In genomic region chr12:65891219-65891618, GRCh38 we compare ENCODE assay signal across 1 cellular context.
A peak's percentile ranks its signal among the peaks of the same experiment; 100 is the strongest.
TF ChIP-seq lines count a peak whose summit lies in the region.

No MANE protein-coding gene starts in this region.

TF ChIP-seq in SK-N-SH, 30 proteins besides CTCF, POLR2A, EP300 and RAD21 (continued from another document):
- TF ChIP-seq POLR2AphosphoS5 (IDR thresholded peaks at IDR 0.05; ENCODE audit: low read depth, low read length), result no peak; the same call in 1 of the 2 replicates
- TF ChIP-seq, protein P1, sequence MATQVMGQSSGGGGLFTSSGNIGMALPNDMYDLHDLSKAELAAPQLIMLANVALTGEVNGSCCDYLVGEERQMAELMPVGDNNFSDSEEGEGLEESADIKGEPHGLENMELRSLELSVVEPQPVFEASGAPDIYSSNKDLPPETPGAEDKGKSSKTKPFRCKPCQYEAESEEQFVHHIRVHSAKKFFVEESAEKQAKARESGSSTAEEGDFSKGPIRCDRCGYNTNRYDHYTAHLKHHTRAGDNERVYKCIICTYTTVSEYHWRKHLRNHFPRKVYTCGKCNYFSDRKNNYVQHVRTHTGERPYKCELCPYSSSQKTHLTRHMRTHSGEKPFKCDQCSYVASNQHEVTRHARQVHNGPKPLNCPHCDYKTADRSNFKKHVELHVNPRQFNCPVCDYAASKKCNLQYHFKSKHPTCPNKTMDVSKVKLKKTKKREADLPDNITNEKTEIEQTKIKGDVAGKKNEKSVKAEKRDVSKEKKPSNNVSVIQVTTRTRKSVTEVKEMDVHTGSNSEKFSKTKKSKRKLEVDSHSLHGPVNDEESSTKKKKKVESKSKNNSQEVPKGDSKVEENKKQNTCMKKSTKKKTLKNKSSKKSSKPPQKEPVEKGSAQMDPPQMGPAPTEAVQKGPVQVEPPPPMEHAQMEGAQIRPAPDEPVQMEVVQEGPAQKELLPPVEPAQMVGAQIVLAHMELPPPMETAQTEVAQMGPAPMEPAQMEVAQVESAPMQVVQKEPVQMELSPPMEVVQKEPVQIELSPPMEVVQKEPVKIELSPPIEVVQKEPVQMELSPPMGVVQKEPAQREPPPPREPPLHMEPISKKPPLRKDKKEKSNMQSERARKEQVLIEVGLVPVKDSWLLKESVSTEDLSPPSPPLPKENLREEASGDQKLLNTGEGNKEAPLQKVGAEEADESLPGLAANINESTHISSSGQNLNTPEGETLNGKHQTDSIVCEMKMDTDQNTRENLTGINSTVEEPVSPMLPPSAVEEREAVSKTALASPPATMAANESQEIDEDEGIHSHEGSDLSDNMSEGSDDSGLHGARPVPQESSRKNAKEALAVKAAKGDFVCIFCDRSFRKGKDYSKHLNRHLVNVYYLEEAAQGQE (IDR thresholded peaks at IDR 0.05; ENCODE audit: low read depth, low read length), result no peak
- no peak for TF ChIP-seq EZH2phosphoT487 (IDR thresholded peaks at IDR 0.05; ENCODE audit: borderline replicate concordance, low read depth)
- TF ChIP-seq FOSL2 (IDR thresholded peaks at IDR 0.05; ENCODE audit: borderline replicate concordance, low read depth), result 0 out of 2 replicates have a peak, but pooled peaks have one; percentile 14
- no peak for TF ChIP-seq NRF1 (IDR thresholded peaks at IDR 0.05; ENCODE audit: low read depth, low read length)
- TF ChIP-seq ELF1 (IDR thresholded peaks at IDR 0.05), result no peak
- no peak for TF ChIP-seq GATA2 (CRISPR knock-in tag; IDR thresholded peaks at IDR 0.05)
- no peak for TF ChIP-seq MEF2A (IDR thresholded peaks at IDR 0.05; ENCODE audit: borderline replicate concordance, low read depth)
- peak; percentile 18; the same call in 1 of the 2 replicates for TF ChIP-seq SIN3A (IDR thresholded peaks at IDR 0.05; ENCODE audit: borderline replicate concordance, low read depth, low read length)
- TF ChIP-seq RCOR1 (IDR thresholded peaks at IDR 0.05; ENCODE audit: low read length), result no peak
- TF ChIP-seq NFIC (IDR thresholded peaks at IDR 0.05; ENCODE audit: borderline replicate concordance), result peak; percentile 29; the same call in 1 of the 2 replicates
- no peak for TF ChIP-seq YY1 (IDR thresholded peaks at IDR 0.05; ENCODE audit: low read depth)
- no peak for TF ChIP-seq FOXJ3 (CRISPR knock-in tag; IDR thresholded peaks at IDR 0.05)
- no peak for TF ChIP-seq RFX5 (IDR thresholded peaks at IDR 0.05; ENCODE audit: low read length)
- TF ChIP-seq, protein P2, sequence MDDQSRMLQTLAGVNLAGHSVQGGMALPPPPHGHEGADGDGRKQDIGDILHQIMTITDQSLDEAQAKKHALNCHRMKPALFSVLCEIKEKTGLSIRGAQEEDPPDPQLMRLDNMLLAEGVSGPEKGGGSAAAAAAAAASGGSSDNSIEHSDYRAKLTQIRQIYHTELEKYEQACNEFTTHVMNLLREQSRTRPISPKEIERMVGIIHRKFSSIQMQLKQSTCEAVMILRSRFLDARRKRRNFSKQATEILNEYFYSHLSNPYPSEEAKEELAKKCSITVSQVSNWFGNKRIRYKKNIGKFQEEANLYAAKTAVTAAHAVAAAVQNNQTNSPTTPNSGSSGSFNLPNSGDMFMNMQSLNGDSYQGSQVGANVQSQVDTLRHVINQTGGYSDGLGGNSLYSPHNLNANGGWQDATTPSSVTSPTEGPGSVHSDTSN (IDR thresholded peaks at IDR 0.05), result peak; percentile 45
- no peak for TF ChIP-seq FOXM1 (IDR thresholded peaks at IDR 0.05; ENCODE audit: low read depth)
- TF ChIP-seq, protein P3, sequence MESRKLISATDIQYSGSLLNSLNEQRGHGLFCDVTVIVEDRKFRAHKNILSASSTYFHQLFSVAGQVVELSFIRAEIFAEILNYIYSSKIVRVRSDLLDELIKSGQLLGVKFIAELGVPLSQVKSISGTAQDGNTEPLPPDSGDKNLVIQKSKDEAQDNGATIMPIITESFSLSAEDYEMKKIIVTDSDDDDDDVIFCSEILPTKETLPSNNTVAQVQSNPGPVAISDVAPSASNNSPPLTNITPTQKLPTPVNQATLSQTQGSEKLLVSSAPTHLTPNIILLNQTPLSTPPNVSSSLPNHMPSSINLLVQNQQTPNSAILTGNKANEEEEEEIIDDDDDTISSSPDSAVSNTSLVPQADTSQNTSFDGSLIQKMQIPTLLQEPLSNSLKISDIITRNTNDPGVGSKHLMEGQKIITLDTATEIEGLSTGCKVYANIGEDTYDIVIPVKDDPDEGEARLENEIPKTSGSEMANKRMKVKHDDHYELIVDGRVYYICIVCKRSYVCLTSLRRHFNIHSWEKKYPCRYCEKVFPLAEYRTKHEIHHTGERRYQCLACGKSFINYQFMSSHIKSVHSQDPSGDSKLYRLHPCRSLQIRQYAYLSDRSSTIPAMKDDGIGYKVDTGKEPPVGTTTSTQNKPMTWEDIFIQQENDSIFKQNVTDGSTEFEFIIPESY (IDR thresholded peaks at IDR 0.05; ENCODE audit: borderline replicate concordance, low read depth), result no peak
TF ChIP-seq in SK-N-SH: peak in this region for 6.
